8 cellular contexts compared by ENCODE assay signal in genomic region chr15:55289573-55290360, GRCh38. TPM values are rescaled to one million over a fixed set of nuclear protein-coding genes. Genes with fewer than 3 reads are reported as not detected.
DNase-seq lines count a peak whose midpoint lies in the region; ATAC-seq and TF ChIP-seq lines count a peak whose summit lies in the region.

Gene RAB27A (minus strand): TSS chr15:55289813. CDS start chr15:55234934, 54,879 bp downstream.

- peaks cover 44% of the 10 kb centered on the region for H3K4me1 Mint-ChIP-seq in activated naive CD8-positive, alpha-beta T cell treated with anti-CD3 and anti-CD28 coated beads, Interleukin-2, amount 50 U/mL, for 24 hours

- peak within 1 kb of the TSS; percentile 98 for H2AFZ ChIP-seq in DND-41 (ENCODE audit: low read depth, low read length)

- H3K79me2 ChIP-seq in DND-41 (ENCODE audit: insufficient read depth, low read length) = no peaks in the 10 kb centered on the region

- peak within 1 kb of the TSS; percentile 96 for H3K4me3 Mint-ChIP-seq in activated naive CD8-positive, alpha-beta T cell treated with anti-CD3 and anti-CD28 coated beads, Interleukin-2, amount 50 U/mL, for 24 hours

- DNase-seq in DND-41 (peak; percentile 62), T-helper 1 cell (peak; percentile 55 to 84 (median 68)), left ventricle myocardium inferior (peak; percentile 65), retina (peak; percentile 89), midbrain (lab: John Stamatoyannopoulos, UW) (no peak)
- DNase-seq in activated naive CD8-positive, alpha-beta T cell treated with anti-CD3 and anti-CD28 coated beads, Interleukin-2, amount 50 U/mL, for 24 hours = peak; percentile 83

- peak within 1 kb of the TSS; percentile 88 to 95 for H3K4me3 ChIP-seq in DND-41 (ENCODE audit: low read depth in 1 of 2, low read length in 2 of 2)
- H3K4me3 ChIP-seq in HUES48 (ENCODE audit: low read depth, low read length) = peak within 1 kb of the TSS; percentile 90
- H3K4me3 ChIP-seq in left ventricle myocardium inferior = peak within 1 kb of the TSS; percentile 85

- peak within 1 kb of the TSS; percentile 74 for H3K9ac ChIP-seq in DND-41 (ENCODE audit: low read depth, low read length)
- H3K9ac ChIP-seq in HUES48 (ENCODE audit: low read depth, low read length) = peak within 1 kb of the TSS; percentile 70

- no peaks in the 10 kb centered on the region for H3K9me3 ChIP-seq in DND-41 (ENCODE audit: insufficient read depth, low read length, severe bottlenecking)
- H3K9me3 ChIP-seq in HUES48 (ENCODE audit: control insufficient read depth, insufficient read depth, low read length) = no peaks in the 10 kb centered on the region
- H3K9me3 ChIP-seq in left ventricle myocardium inferior (replicated peaks) = no peaks in the 10 kb centered on the region

- no peaks in the 10 kb centered on the region for H3K9me3 Mint-ChIP-seq in activated naive CD8-positive, alpha-beta T cell treated with anti-CD3 and anti-CD28 coated beads, Interleukin-2, amount 50 U/mL, for 24 hours

- no peaks in the 10 kb centered on the region for H3K27me3 Mint-ChIP-seq in activated naive CD8-positive, alpha-beta T cell treated with anti-CD3 and anti-CD28 coated beads, Interleukin-2, amount 50 U/mL, for 24 hours

- H3K4me2 ChIP-seq in DND-41 (ENCODE audit: insufficient read depth, low read length) = peak within 1 kb of the TSS; percentile 96

- H3K36me3 ChIP-seq in DND-41 (ENCODE audit: insufficient read depth, low read length) = no peaks in the 10 kb centered on the region
- H3K36me3 ChIP-seq in HUES48 (ENCODE audit: control insufficient read depth, insufficient read depth, low read length) = no peaks in the 10 kb centered on the region
- no peaks in the 10 kb centered on the region for H3K36me3 ChIP-seq in left ventricle myocardium inferior

- H3K27ac ChIP-seq in DND-41 (ENCODE audit: low read length) = peak within 1 kb of the TSS; percentile 60
- peak within 1 kb of the TSS; percentile 47 for H3K27ac ChIP-seq in HUES48 (ENCODE audit: low read depth, low read length)
- peak within 1 kb of the TSS; percentile 90 for H3K27ac ChIP-seq in left ventricle myocardium inferior (replicated peaks)

- peaks cover 38% of the 10 kb centered on the region for H3K36me3 Mint-ChIP-seq in activated naive CD8-positive, alpha-beta T cell treated with anti-CD3 and anti-CD28 coated beads, Interleukin-2, amount 50 U/mL, for 24 hours (ENCODE audit: low read depth)

- H3K4me1 ChIP-seq in DND-41 (ENCODE audit: insufficient read depth, low read length) (peaks cover 16% of the 10 kb centered on the region), HUES48 (ENCODE audit: control insufficient read depth, insufficient read depth, low read length) (peaks cover 7% of the 10 kb centered on the region; the same call in 1 of the 2 replicates), left ventricle myocardium inferior (peaks cover 24% of the 10 kb centered on the region)

- peak within 1 kb of the TSS; percentile 96 for H3K27ac Mint-ChIP-seq in activated naive CD8-positive, alpha-beta T cell treated with anti-CD3 and anti-CD28 coated beads, Interleukin-2, amount 50 U/mL, for 24 hours

- no peak for TF ChIP-seq CTCF in DND-41 (IDR thresholded peaks at IDR 0.05; ENCODE audit: borderline replicate concordance, extremely low read depth, low read length, poor library complexity, severe bottlenecking)
- no peak for TF ChIP-seq CTCF in left ventricle myocardium inferior (IDR thresholded peaks at IDR 0.05; ENCODE audit: borderline replicate concordance)

- no peaks in the 10 kb centered on the region for H4K20me1 ChIP-seq in DND-41 (ENCODE audit: insufficient read depth, low read length)

- H3K27me3 ChIP-seq in DND-41 (ENCODE audit: insufficient read depth, low read length, poor library complexity) (no peaks in the 10 kb centered on the region), HUES48 (ENCODE audit: control insufficient read depth, insufficient read depth, low read length) (no peaks in the 10 kb centered on the region; the same call in 1 of the 2 replicates), left ventricle myocardium inferior (ENCODE audit: low read depth) (no peaks in the 10 kb centered on the region)

- intact Hi-C loops in left ventricle myocardium inferior (cut with micrococcal nuclease) = loop anchor here (5.0 kb wide), 1 partner anchor 72 kb away; no protein-coding TSS in a partner anchor

- ATAC-seq in DND-41 (ENCODE audit: insufficient read depth, low read depth) (peak; percentile 71), GM21390 (IDR thresholded peaks at IDR 0.05; ENCODE audit: unreplicated experiment) (peak; percentile 65)
- peak; percentile 78 for ATAC-seq in activated naive CD8-positive, alpha-beta T cell treated with anti-CD3 and anti-CD28 coated beads, Interleukin-2, amount 50 U/mL, for 24 hours

RNA-seq across cellular contexts. Expression of gene RAB27A, which starts in this region (rescaled TPM):
- 5.8 TPM for total RNA-seq in left ventricle myocardium inferior
